ENCODE assay signal across 19 cellular contexts in genomic region chr9:136939996-136940525, GRCh38. TPM values are rescaled to one million over a fixed set of nuclear protein-coding genes. Genes with fewer than 3 reads are reported as not detected.
DNase-seq lines count a peak whose midpoint lies in the region; ATAC-seq, FAIRE-seq and TF ChIP-seq lines count a peak whose summit lies in the region.
"Had no signal": no experiment of that assay in that cellular context is flagged by ENCODE, and none has a peak within 500 bp of the region (broad histone marks: within the 10 kb centered on the region; RNA-seq: fewer than 3 reads in every experiment).

No MANE protein-coding gene starts in this region.

- H3K27me3 ChIP-seq in bronchial epithelial cell (ENCODE audit: control insufficient read depth, insufficient read depth, low read length) (no peaks in the 10 kb centered on the region), heart right ventricle (no peaks in the 10 kb centered on the region), upper lobe of left lung (no peaks in the 10 kb centered on the region)
- H3K27me3 ChIP-seq: transverse colon had no signal

- no peak for TF ChIP-seq EP300 in upper lobe of left lung (IDR thresholded peaks at IDR 0.05)

- no peak for TF ChIP-seq CTCF in bronchial epithelial cell (IDR thresholded peaks at IDR 0.05; ENCODE audit: insufficient read depth, low read length, severe bottlenecking)
- TF ChIP-seq CTCF in heart right ventricle (IDR thresholded peaks at IDR 0.05): no peak
- no peak for TF ChIP-seq CTCF in upper lobe of left lung (IDR thresholded peaks at IDR 0.05)

- no peaks in the 10 kb centered on the region for H3K9me3 ChIP-seq in heart right ventricle
- no peaks in the 10 kb centered on the region for H3K9me3 ChIP-seq in upper lobe of left lung
- H3K9me3 ChIP-seq: lower lobe of right lung, transverse colon had no signal

- H3K4me1 ChIP-seq in heart right ventricle (peaks cover 12 to 50% (median 28%) of the 10 kb centered on the region in 9 donors), upper lobe of left lung (peaks cover 14 to 25% (median 15%) of the 10 kb centered on the region in 4 donors)

- TF ChIP-seq POLR2A in upper lobe of left lung (IDR thresholded peaks at IDR 0.05): no peak

- 49 to 55% methylated on average over 16 of the region's 16 CpGs for WGBS in heart right ventricle, 2 donors
- WGBS in upper lobe of left lung, 2 donors: 73 to 94% methylated on average over 3 to 8 of the region's 16 CpGs

- peak overlapping the region; percentile 40 to 97 (median 81) for H3K27ac ChIP-seq in heart right ventricle
- no peak overlapping the region for H3K27ac ChIP-seq in upper lobe of left lung
- H3K27ac ChIP-seq: lower lobe of right lung, transverse colon had no signal

- intact Hi-C loops in heart right ventricle (cut with DNase I): loop anchor here in 7 of 10 donors (5.0 to 10.0 kb wide), 7 partner anchors 38 to 148 kb away; partner anchors contain the start of genes PHPT1 (in 3 of the 7), TMEM141 (in 2 of the 7), TRAF2 (in 2 of the 7) and AJM1 (in 1 of the 7)

- DNase-seq in bronchial epithelial cell (ENCODE audit: low read depth) (no peak), heart right ventricle (peak; percentile 80 to 84), nucleus accumbens (lab: John Stamatoyannopoulos, UW) (peak in 49 of 56 donors; percentile 18 to 93 (median 72)), upper lobe of left lung (peak; percentile 15 to 67), DMS 273 treated with DMSO at 0.1 percent for 48 hours (lab: John Stamatoyannopoulos, UW) (no peak)
- no peak for DNase-seq in stimulated activated CD4-positive, alpha-beta T cell treated with anti-CD3 and anti-CD28 coated beads, Interleukin-1b, Interleukin-23, amount 100 ng/mL, for 48 hours
- DNase-seq: activated CD4-positive, alpha-beta T cell treated with anti-CD3 and anti-CD28 coated beads for 36 hours; activated naive CD4-positive, alpha-beta T cell treated with Interleukin-2 at 50 U/mL for 16 hours; DMS79; HCEC 1CT; NCI-H187; NCI-H524 treated with DMSO at 0.1 percent for 48 hours; T-helper 9 cell; transverse colon had no signal

- H3K36me3 ChIP-seq in bronchial epithelial cell (ENCODE audit: control insufficient read depth, insufficient read depth, low read length): peaks cover 21% of the 10 kb centered on the region
- peaks cover 10 to 54% (median 28%) of the 10 kb centered on the region in 9 donors for H3K36me3 ChIP-seq in heart right ventricle
- H3K36me3 ChIP-seq in upper lobe of left lung: peaks cover 18 to 45% (median 40%) of the 10 kb centered on the region in 4 donors

- no peak overlapping the region for H3K4me3 ChIP-seq in bronchial epithelial cell (ENCODE audit: low read depth, low read length)
- no peak overlapping the region for H3K4me3 ChIP-seq in heart right ventricle
- no peak overlapping the region for H3K4me3 ChIP-seq in upper lobe of left lung
- H3K4me3 ChIP-seq: lower lobe of right lung, transverse colon had no signal

- ATAC-seq in heart right ventricle (peak; percentile 16 to 87 (median 74)), upper lobe of left lung (ENCODE audit: low FRiP score in 2 of 2) (no peak), SK-N-SH treated with all-trans-retinoic acid at 6 μM for 48 hours (no peak)
- ATAC-seq: activated CD4-positive, alpha-beta T cell treated with anti-CD3 and anti-CD28 coated beads for 36 hours; lower lobe of right lung; naive thymus-derived CD8-positive, alpha-beta T cell had no signal

- FAIRE-seq in bronchial epithelial cell (lab: Jason Lieb, UNC): peak; percentile 88

TF ChIP-seq in SK-N-SH treated with all-trans-retinoic acid at 6 μM for 48 hours, 23 proteins besides CTCF, POLR2A, EP300 and RAD21:
- TF ChIP-seq CREB5 (CRISPR knock-in tag; IDR thresholded peaks at IDR 0.05; ENCODE audit: low read depth): no peak
- TF ChIP-seq ESRRG (CRISPR knock-in tag; IDR thresholded peaks at IDR 0.05): no peak
- TF ChIP-seq ZNF565 (CRISPR knock-in tag; conservative IDR thresholded peaks at IDR 0.05; ENCODE audit: low read depth): no peak
- TF ChIP-seq ARNTL (CRISPR knock-in tag; IDR thresholded peaks at IDR 0.05; ENCODE audit: borderline replicate concordance, low read depth): no peak
- TF ChIP-seq ZNF70 (CRISPR knock-in tag; IDR thresholded peaks at IDR 0.05): no peak
- TF ChIP-seq TOX (CRISPR knock-in tag; IDR thresholded peaks at IDR 0.05; ENCODE audit: borderline replicate concordance): no peak
- TF ChIP-seq ISL1 (CRISPR knock-in tag; IDR thresholded peaks at IDR 0.05): no peak
- TF ChIP-seq GLIS3 (CRISPR knock-in tag; IDR thresholded peaks at IDR 0.05): no peak
- TF ChIP-seq BACH2 (CRISPR knock-in tag; IDR thresholded peaks at IDR 0.05; ENCODE audit: borderline replicate concordance): no peak
- TF ChIP-seq PATZ1 (CRISPR knock-in tag; IDR thresholded peaks at IDR 0.05; ENCODE audit: borderline replicate concordance): no peak
- no peak for TF ChIP-seq PPARA (CRISPR knock-in tag; IDR thresholded peaks at IDR 0.05; ENCODE audit: borderline replicate concordance)
- TF ChIP-seq CSDC2 (CRISPR knock-in tag; IDR thresholded peaks at IDR 0.05): no peak
- no peak for TF ChIP-seq OSR1 (CRISPR knock-in tag; IDR thresholded peaks at IDR 0.05)
- TF ChIP-seq SNAI2 (CRISPR knock-in tag; IDR thresholded peaks at IDR 0.05): no peak
- no peak for TF ChIP-seq TCF4 (CRISPR knock-in tag; IDR thresholded peaks at IDR 0.05; ENCODE audit: borderline replicate concordance)
- TF ChIP-seq ZNF8 (CRISPR knock-in tag; IDR thresholded peaks at IDR 0.05): no peak
- TF ChIP-seq POU6F1 (CRISPR knock-in tag; IDR thresholded peaks at IDR 0.05; ENCODE audit: borderline replicate concordance, low read depth): no peak
TF ChIP-seq in SK-N-SH treated with all-trans-retinoic acid at 6 μM for 48 hours: peak in this region for 0.

RNA-seq across cellular contexts. Expression of gene FBXW5, which starts 4.5 kb away (rescaled TPM):
- total RNA-seq in bronchial epithelial cell (162 TPM in 2 replicates), heart right ventricle (100 to 1,000 TPM; 118 to 169 (median 138) TPM), upper lobe of left lung (100 to 1,000 TPM in 5 of 6 donors, 10 to 100 TPM in 1; 93.3 to 191 (median 153) TPM)
- 100 to 1,000 TPM; 177 to 215 TPM for polyA plus RNA-seq in heart right ventricle

RNA-seq across cellular contexts. Expression of gene C8G, which starts 5.0 kb away (rescaled TPM):
- total RNA-seq in bronchial epithelial cell (0.51 and 0.79 TPM in 2 replicates), heart right ventricle (10 to 100 TPM in 1 of 10 donors, 1 to 10 TPM in 9; 1.2 to 10.0 (median 2.4) TPM), upper lobe of left lung (1 to 10 TPM in 3 of 6 donors, not detected in 3; 1.8 to 4.4 (median 2.1) TPM)
- polyA plus RNA-seq in heart right ventricle: 1 to 10 TPM; 2.0 to 2.1 TPM

RNA-seq across cellular contexts. Expression of gene LCN12, which starts 12.0 kb away (rescaled TPM):
- 0.13 TPM in 1 of 2 replicates, not detected in the other for total RNA-seq in bronchial epithelial cell
- 10 to 100 TPM in 4 of 10 donors, 1 to 10 TPM in 6; 4.1 to 17.9 (median 6.8) TPM for total RNA-seq in heart right ventricle
- 1 to 10 TPM in 1 of 2 donors, under 1 TPM in 1; 0.74 to 8.3 TPM for polyA plus RNA-seq in heart right ventricle
- 1 to 10 TPM in 4 of 6 donors, under 1 TPM in 1, not detected in 1; 0.89 to 5.2 (median 2.3) TPM for total RNA-seq in upper lobe of left lung
- total RNA-seq: HT1080 had no signal
- polyA plus RNA-seq: naive thymus-derived CD8-positive, alpha-beta T cell had no signal

RNA-seq across cellular contexts. Expression of gene PTGDS, which starts 37.2 kb away (rescaled TPM):
- total RNA-seq in bronchial epithelial cell: 0.26 TPM in 2 replicates
- total RNA-seq in heart right ventricle: 1,000 to 10,000 TPM; 1,129 to 5,119 (median 4,014) TPM
- 1,000 to 10,000 TPM; 2,970 to 3,711 TPM for polyA plus RNA-seq in heart right ventricle
- 100 to 1,000 TPM in 5 of 6 donors, 10 to 100 TPM in 1; 31.7 to 395 (median 246) TPM for total RNA-seq in upper lobe of left lung
- total RNA-seq: activated CD4-positive, alpha-beta T cell treated with anti-CD3 and anti-CD28 coated beads for 36 hours; HT1080 had no signal

RNA-seq across cellular contexts. Expression of gene LCNL1, which starts 42.7 kb away (rescaled TPM):
- total RNA-seq in bronchial epithelial cell (not detected in 2 replicates), heart right ventricle (10 to 100 TPM in 2 of 10 donors, 1 to 10 TPM in 8; 1.4 to 10.9 (median 6.4) TPM), upper lobe of left lung (1 to 10 TPM in 4 of 6 donors, under 1 TPM in 1, not detected in 1; 0.61 to 6.3 (median 1.8) TPM)
- 10 to 100 TPM in 1 of 2 donors, under 1 TPM in 1; 0.10 to 10.3 TPM for polyA plus RNA-seq in heart right ventricle
- total RNA-seq: activated CD4-positive, alpha-beta T cell treated with anti-CD3 and anti-CD28 coated beads for 36 hours; HT1080; renal cortical epithelial cell had no signal
- polyA plus RNA-seq: naive thymus-derived CD8-positive, alpha-beta T cell had no signal

Comparison
In these comparisons a context has a peak if more than half of its experiments do, and no peak if none do; other contexts are left out.
1. DNase-seq: peak in heart right ventricle (2 of 2), nucleus accumbens (49 of 56) and upper lobe of left lung (2 of 2); none in bronchial epithelial cell (single experiment), stimulated activated CD4-positive, alpha-beta T cell treated with anti-CD3 and anti-CD28 coated beads, Interleukin-1b, Interleukin-23, amount 100 ng/mL, for 48 hours (single experiment) and DMS 273 treated with DMSO at 0.1 percent for 48 hours (single experiment).
2. ATAC-seq: peak in heart right ventricle (8 of 8); none in upper lobe of left lung (0 of 2) and SK-N-SH treated with all-trans-retinoic acid at 6 μM for 48 hours (single experiment).
3. H3K27ac ChIP-seq: peak in heart right ventricle (10 of 10); none in upper lobe of left lung (0 of 4).